ENCODE assay signal across 7 cellular contexts in genomic region chr7:144596953-144597352, GRCh38.
"Had no signal": no experiment of that assay in that cellular context is flagged by ENCODE, and none has a peak within 500 bp of the region (broad histone marks: within the 10 kb centered on the region; RNA-seq: fewer than 3 reads in every experiment).

No MANE protein-coding gene starts in this region.

- DNase-seq: GDM1, GF-D8 had no signal

- ATAC-seq: GM12878 had no signal

- FAIRE-seq: GM12878, GM12891, GM12892, GM18507, GM19239 had no signal

- H3K4me3 ChIP-seq: GM12878 had no signal
